In genomic region chr12:70645494-70646317, GRCh38 we compare ENCODE assay signal across 8 cellular contexts. TPM values are rescaled to one million over a fixed set of nuclear protein-coding genes. Genes with fewer than 3 reads are reported as not detected.
DNase-seq lines count a peak whose midpoint lies in the region; ATAC-seq and TF ChIP-seq lines count a peak whose summit lies in the region.

No MANE protein-coding gene starts in this region.

- H3K4me3 ChIP-seq in SJSA1 = no peak overlapping the region
- no peak overlapping the region for H3K4me3 ChIP-seq in fibroblast of lung (replicated peaks in 1 of 4; ENCODE audit: control extremely low read depth in 1 of 4, insufficient read depth in 1 of 4, low read depth in 3 of 4, low read length in 4 of 4)

- no peak for TF ChIP-seq CTCF in fibroblast of lung (conservative IDR thresholded peaks at IDR 0.05 in 1 of 2, IDR thresholded peaks at IDR 0.05 in 1 of 2; ENCODE audit: low read depth in 1 of 2, low read length in 2 of 2)
- no peak for TF ChIP-seq CTCF in omental fat pad (IDR thresholded peaks at IDR 0.05)

- peak overlapping the region; percentile 57 for H2AFZ ChIP-seq in fibroblast of lung (ENCODE audit: low read length)

- no peak overlapping the region for H3K9ac ChIP-seq in fibroblast of lung (ENCODE audit: insufficient read depth, low read length)

- no peaks in the 10 kb centered on the region for H3K36me3 ChIP-seq in SJSA1
- H3K36me3 ChIP-seq in fibroblast of lung (ENCODE audit: control insufficient read depth, insufficient read depth, low read length) = no peaks in the 10 kb centered on the region

- ATAC-seq in HG02678 (IDR thresholded peaks at IDR 0.05; ENCODE audit: unreplicated experiment) (peak; percentile 80), omental fat pad (ENCODE audit: low FRiP score) (peak; percentile 82)

- H3K4me2 ChIP-seq in fibroblast of lung (ENCODE audit: extremely low read depth, insufficient read depth, low read length) = peak overlapping the region; percentile 68

- H4K20me1 ChIP-seq in fibroblast of lung (ENCODE audit: control insufficient read depth, extremely low read depth, insufficient read depth, low read length) = no peaks in the 10 kb centered on the region

- H3K9me3 ChIP-seq in SJSA1 (replicated peaks) (no peaks in the 10 kb centered on the region), fibroblast of lung (ENCODE audit: control insufficient read depth, insufficient read depth, low read depth, low read length) (no peaks in the 10 kb centered on the region)

- peak; percentile 57 for DNase-seq in DMS53 (lab: John Stamatoyannopoulos, UW)
- peak; percentile 92 to 95 for DNase-seq in SJSA1 (ENCODE audit: low read depth in 1 of 2, low spot score in 2 of 2)
- peak; percentile 68 to 97 for DNase-seq in fibroblast of lung (ENCODE audit: low read depth in 2 of 2)
- no peak for DNase-seq in omental fat pad (ENCODE audit: low spot score)
- DNase-seq in NCI-H524 treated with DMSO at 0.1 percent for 48 hours (lab: John Stamatoyannopoulos, UW) = no peak
- DNase-seq in effector CD4-positive, alpha-beta T cell = no peak
- DNase-seq in germinal center (ENCODE audit: low spot score) = no peak

- H3K4me1 ChIP-seq in SJSA1 (replicated peaks) (peaks cover 57% of the 10 kb centered on the region), fibroblast of lung (ENCODE audit: control insufficient read depth, extremely low read depth, insufficient read depth, low read length) (peaks cover 18% of the 10 kb centered on the region)

- no peaks in the 10 kb centered on the region for H3K27me3 ChIP-seq in SJSA1 (replicated peaks)
- H3K27me3 ChIP-seq in fibroblast of lung (ENCODE audit: control insufficient read depth, insufficient read depth, low read length) = no peaks in the 10 kb centered on the region

- no peaks in the 10 kb centered on the region for H3K79me2 ChIP-seq in fibroblast of lung (ENCODE audit: control insufficient read depth, insufficient read depth, low read length)

- H3K27ac ChIP-seq in SJSA1 (peak overlapping the region; percentile 92), fibroblast of lung (ENCODE audit: insufficient read depth, low read length) (peak overlapping the region; percentile 49)

RNA-seq across cellular contexts. Expression of gene PTPRB, which starts 8.5 kb away (rescaled TPM):
- 3.0 and 4.5 TPM in 2 replicates for total RNA-seq in SJSA1 (2014; rRNA removed; shearing (Covaris generic))
- total RNA-seq in fibroblast of lung (0.66 and 0.77 TPM in 2 replicates), omental fat pad (100 to 1,000 TPM in 1 of 4 donors, 10 to 100 TPM in 3; 14.8 to 165 (median 55.6) TPM)
- 1.6 and 1.7 TPM in 2 replicates for polyA plus RNA-seq in fibroblast of lung
- 1.1 and 1.2 TPM in 2 replicates for polyA plus RNA-seq in fibroblast of lung (2012)
- 1.7 and 3.1 TPM in 2 replicates for polyA minus RNA-seq in fibroblast of lung (ENCODE audit: low replicate concordance)

Comparison
In these comparisons a context has a peak if more than half of its experiments do, and no peak if none do; other contexts are left out.
1. DNase-seq: peak in DMS53 (single experiment), SJSA1 (2 of 2) and fibroblast of lung (2 of 2); none in omental fat pad (single experiment), NCI-H524 treated with DMSO at 0.1 percent for 48 hours (single experiment), effector CD4-positive, alpha-beta T cell (single experiment) and germinal center (single experiment).